In the genomic region with DNA sequence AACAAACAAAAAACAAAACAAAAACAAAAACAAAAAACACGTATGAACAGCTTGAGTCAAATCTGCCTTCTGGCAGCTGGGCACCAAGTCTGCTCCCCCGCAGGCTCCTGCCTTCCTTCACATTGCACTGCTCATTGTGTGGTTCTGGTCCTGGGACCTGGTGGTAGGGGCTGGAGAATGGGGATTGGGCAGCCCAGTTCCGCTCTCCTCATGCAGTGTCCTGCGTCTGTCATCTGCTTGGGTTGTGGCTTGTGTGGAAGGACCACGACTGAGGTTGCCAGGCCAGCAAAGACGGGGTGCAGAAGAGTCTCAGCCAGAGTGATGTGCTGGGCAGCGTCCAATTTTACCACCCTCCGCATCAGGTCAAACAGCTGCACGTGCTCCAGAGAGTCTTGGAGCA, we compare ENCODE assay signal across 22 cellular contexts. TPM values are rescaled to one million over a fixed set of nuclear protein-coding genes. Genes with fewer than 3 reads are reported as not detected.
"Had no signal": no experiment of that assay in that cellular context is flagged by ENCODE, and none has a peak within 500 bp of the region (broad histone marks: within the 10 kb centered on the region; RNA-seq: fewer than 3 reads in every experiment).

No MANE protein-coding gene starts in this region.

- DNase-seq: KBM-7, MV-4-11, NCI-H1048, NCI-H1105, NCI-H1417, NCI-H1436 treated with DMSO at 0.1 percent for 48 hours, NCI-H1694, NCI-H187 treated with DMSO at 0.1 percent for 48 hours, NCI-H2029 treated with DMSO at 0.1 percent for 48 hours, NCI-H2171 treated with DMSO at 0.1 percent for 48 hours, NCI-H524 treated with DMSO at 0.1 percent for 48 hours, NCI-H69, NCI-H774, RPMI8226, SHP77, SK-N-SH, SW 1271 had no signal

- H3K4me2 ChIP-seq: SK-N-SH had no signal

- H3K9me3 ChIP-seq: SK-N-SH had no signal

- H3K27ac ChIP-seq: HL-60 had no signal

- H3K9ac ChIP-seq: SK-N-SH had no signal

RNA-seq across cellular contexts. Expression of gene OR2AJ1, which starts 11.1 kb away (rescaled TPM):
- total RNA-seq: LHCN-M2, MCF 10A, NCI-H460, SK-MEL-5 had no signal
- polyA plus RNA-seq: SK-N-SH had no signal

RNA-seq across cellular contexts. Expression of gene OR2L8, which starts 12.9 kb away (rescaled TPM):
- total RNA-seq: LHCN-M2, MCF 10A, NCI-H460, SK-MEL-5 had no signal
- polyA plus RNA-seq: SK-N-SH had no signal

RNA-seq across cellular contexts. Expression of gene OR2T8, which starts 15.7 kb away (rescaled TPM):
- total RNA-seq: LHCN-M2, MCF 10A, NCI-H460, SK-MEL-5 had no signal
- polyA plus RNA-seq: SK-N-SH had no signal

RNA-seq across cellular contexts. Expression of gene OR2AK2, which starts 29.3 kb away (rescaled TPM):
- total RNA-seq: LHCN-M2, MCF 10A, NCI-H460, SK-MEL-5 had no signal
- polyA plus RNA-seq: SK-N-SH had no signal

RNA-seq across cellular contexts. Expression of gene OR2W3, which starts 40.4 kb away (rescaled TPM):
- total RNA-seq: LHCN-M2, MCF 10A, NCI-H460, SK-MEL-5 had no signal
- polyA plus RNA-seq: SK-N-SH had no signal
